In genomic region chr14:97995038-97995437, GRCh38 we compare ENCODE assay signal across 26 cellular contexts.
DNase-seq lines count a peak whose midpoint lies in the region; ATAC-seq and TF ChIP-seq lines count a peak whose summit lies in the region.
"Had no signal": no experiment of that assay in that cellular context is flagged by ENCODE, and none has a peak within 500 bp of the region (broad histone marks: within the 10 kb centered on the region; RNA-seq: fewer than 3 reads in every experiment).

No MANE protein-coding gene starts in this region.

- H3K9me3 Mint-ChIP-seq in activated T-cell treated with anti-CD3 and anti-CD28 coated beads, Interleukin-2, amount 50 U/mL, for 24 hours: peaks cover 8% of the 10 kb centered on the region
- no peaks in the 10 kb centered on the region for H3K9me3 Mint-ChIP-seq in activated naive CD8-positive, alpha-beta T cell (ENCODE audit: low read depth)
- H3K9me3 Mint-ChIP-seq in stimulated activated effector memory CD8-positive, alpha-beta T cell treated with anti-CD3 and anti-CD28 coated beads, Interleukin-12 subunit alpha, Interleukin-12 subunit beta, amount 100 ng/mL, for 72 hours: peaks cover 3% of the 10 kb centered on the region
- H3K9me3 Mint-ChIP-seq: endodermal cell had no signal

- H3K27me3 ChIP-seq in Peyer's patch (no peaks in the 10 kb centered on the region), MG63 (no peaks in the 10 kb centered on the region)
- H3K27me3 ChIP-seq: BE2C, esophagus muscularis mucosa, hepatocyte, SJCRH30 had no signal

- peak overlapping the region; percentile 90 for H3K27ac Mint-ChIP-seq in activated T-cell treated with anti-CD3 and anti-CD28 coated beads, Interleukin-2, amount 50 U/mL, for 24 hours
- H3K27ac Mint-ChIP-seq in activated naive CD8-positive, alpha-beta T cell: peak overlapping the region; percentile 93
- peak overlapping the region; percentile 79 for H3K27ac Mint-ChIP-seq in stimulated activated effector memory CD8-positive, alpha-beta T cell treated with anti-CD3 and anti-CD28 coated beads, Interleukin-12 subunit alpha, Interleukin-12 subunit beta, amount 100 ng/mL, for 72 hours
- H3K27ac Mint-ChIP-seq: brain, endodermal cell, memory B cell had no signal

- peak overlapping the region; percentile 52 to 71 (median 64) for H3K27ac ChIP-seq in Peyer's patch
- H3K27ac ChIP-seq: A549, esophagus muscularis mucosa, hepatocyte, prostate gland, SJCRH30 had no signal

- TF ChIP-seq CTCF in Peyer's patch (IDR thresholded peaks at IDR 0.05): no peak

- peaks cover 77% of the 10 kb centered on the region for H3K4me1 Mint-ChIP-seq in activated T-cell treated with anti-CD3 and anti-CD28 coated beads, Interleukin-2, amount 50 U/mL, for 24 hours (ENCODE audit: low read depth)
- peaks cover 88% of the 10 kb centered on the region for H3K4me1 Mint-ChIP-seq in activated naive CD8-positive, alpha-beta T cell (ENCODE audit: low read depth)
- H3K4me1 Mint-ChIP-seq in stimulated activated effector memory CD8-positive, alpha-beta T cell treated with anti-CD3 and anti-CD28 coated beads, Interleukin-12 subunit alpha, Interleukin-12 subunit beta, amount 100 ng/mL, for 72 hours: peaks cover 35% of the 10 kb centered on the region
- H3K4me1 Mint-ChIP-seq: brain, memory B cell had no signal

- peak; percentile 41 for ATAC-seq in stimulated activated effector memory CD8-positive, alpha-beta T cell treated with anti-CD3 and anti-CD28 coated beads, Interleukin-12 subunit alpha, Interleukin-12 subunit beta, amount 100 ng/mL, for 72 hours
- ATAC-seq: A549, HepG2, left colon had no signal

- no peaks in the 10 kb centered on the region for H3K4me1 ChIP-seq in Peyer's patch
- H3K4me1 ChIP-seq: A549, BE2C, esophagus muscularis mucosa, prostate gland, SJCRH30 had no signal

- H3K36me3 ChIP-seq in Peyer's patch (no peaks in the 10 kb centered on the region), MG63 (no peaks in the 10 kb centered on the region)
- H3K36me3 ChIP-seq: BE2C, esophagus muscularis mucosa, prostate gland, SJCRH30 had no signal

- DNase-seq in activated T-cell treated with anti-CD3 and anti-CD28 coated beads, Interleukin-2, amount 50 U/mL, for 24 hours: no peak
- DNase-seq in activated T-cell treated with anti-CD3 and anti-CD28 coated beads, Interleukin-2, amount 50 U/mL, for 48 hours: no peak
- DNase-seq in Peyer's patch (no peak), MG63 (no peak), amygdala (lab: John Stamatoyannopoulos, UW) (no peak)
- no peak for DNase-seq in stimulated activated effector memory CD8-positive, alpha-beta T cell treated with anti-CD3 and anti-CD28 coated beads, Interleukin-12 subunit alpha, Interleukin-12 subunit beta, amount 100 ng/mL, for 72 hours (ENCODE audit: low spot score in 2 of 2)
- no peak for DNase-seq in activated CD4-positive, CD25-positive, alpha-beta regulatory T cell (lab: John Stamatoyannopoulos, UW)
- DNase-seq: activated CD4-positive, alpha-beta T cell treated with anti-CD3 and anti-CD28 coated beads for 48 hours; BE2C; Calu3; endodermal cell; foreskin melanocyte; left colon; NCI-H1092 treated with DMSO at 0.1 percent for 48 hours; NCI-H1930; NCI-H69; SJCRH30; substantia nigra had no signal

- H3K27me3 Mint-ChIP-seq in activated T-cell treated with anti-CD3 and anti-CD28 coated beads, Interleukin-2, amount 50 U/mL, for 24 hours: no peaks in the 10 kb centered on the region
- H3K27me3 Mint-ChIP-seq in activated naive CD8-positive, alpha-beta T cell: no peaks in the 10 kb centered on the region
- H3K27me3 Mint-ChIP-seq: memory B cell had no signal

- peak overlapping the region; percentile 42 for H3K4me3 Mint-ChIP-seq in activated T-cell treated with anti-CD3 and anti-CD28 coated beads, Interleukin-2, amount 50 U/mL, for 24 hours
- no peak overlapping the region for H3K4me3 Mint-ChIP-seq in activated naive CD8-positive, alpha-beta T cell
- H3K4me3 Mint-ChIP-seq in stimulated activated effector memory CD8-positive, alpha-beta T cell treated with anti-CD3 and anti-CD28 coated beads, Interleukin-12 subunit alpha, Interleukin-12 subunit beta, amount 100 ng/mL, for 72 hours: no peak overlapping the region
- H3K4me3 Mint-ChIP-seq: brain, endodermal cell, memory B cell had no signal

- H3K36me3 Mint-ChIP-seq in activated T-cell treated with anti-CD3 and anti-CD28 coated beads, Interleukin-2, amount 50 U/mL, for 24 hours (ENCODE audit: low read depth): no peaks in the 10 kb centered on the region
- peaks cover 2% of the 10 kb centered on the region for H3K36me3 Mint-ChIP-seq in activated naive CD8-positive, alpha-beta T cell
- no peaks in the 10 kb centered on the region for H3K36me3 Mint-ChIP-seq in stimulated activated effector memory CD8-positive, alpha-beta T cell treated with anti-CD3 and anti-CD28 coated beads, Interleukin-12 subunit alpha, Interleukin-12 subunit beta, amount 100 ng/mL, for 72 hours
- H3K36me3 Mint-ChIP-seq: brain, memory B cell had no signal

- H3K9me3 ChIP-seq in Peyer's patch (no peaks in the 10 kb centered on the region), MG63 (no peaks in the 10 kb centered on the region)
- H3K9me3 ChIP-seq: A549, BE2C, esophagus muscularis mucosa, prostate gland, SJCRH30 had no signal

- H3K4me3 ChIP-seq in Peyer's patch (no peak overlapping the region), MG63 (no peak overlapping the region)
- H3K4me3 ChIP-seq: A549, esophagus muscularis mucosa, hepatocyte, prostate gland, SJCRH30 had no signal

- TF ChIP-seq POLR2A in Peyer's patch (IDR thresholded peaks at IDR 0.05): no peak
